Comparison of ENCODE assay signal across 12 cellular contexts in the genomic region with DNA sequence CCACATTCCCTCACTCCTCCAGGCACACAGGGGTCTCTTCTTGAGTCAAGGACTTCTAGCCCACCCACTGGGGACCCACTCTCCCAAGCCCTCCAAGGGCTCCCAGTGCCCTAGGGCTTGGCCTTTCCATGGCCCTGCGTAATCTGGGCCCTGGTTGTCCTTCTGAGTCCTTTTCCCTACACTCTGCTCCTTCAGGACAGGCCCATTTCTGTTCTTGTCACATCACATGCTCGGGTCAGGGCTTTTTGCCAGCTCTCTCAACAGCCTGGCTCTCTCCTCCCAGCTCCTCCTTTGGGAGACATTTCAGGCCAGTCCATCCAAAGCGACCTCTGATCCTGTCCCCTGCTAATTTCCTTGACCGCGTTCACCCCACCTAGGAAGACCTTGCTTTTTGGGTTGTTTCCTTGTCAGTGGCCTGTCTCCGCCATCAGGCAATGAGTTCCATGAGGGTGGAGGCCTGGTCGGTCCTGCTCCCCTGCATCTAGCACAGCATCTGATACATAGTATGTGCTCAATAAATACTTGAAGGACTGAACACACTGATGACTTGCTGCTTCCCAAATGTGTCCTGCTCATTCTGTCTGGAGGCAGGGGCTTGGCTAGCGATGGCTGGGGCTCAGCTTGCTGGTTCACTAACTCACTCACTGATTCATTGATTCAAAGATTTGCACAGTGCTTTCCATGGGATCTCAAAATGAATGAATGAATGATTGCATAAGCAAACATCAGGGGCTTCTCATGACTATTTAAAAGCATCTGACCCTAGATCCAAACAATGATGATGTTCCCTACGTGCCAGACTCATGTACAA. TPM values are rescaled to one million over a fixed set of nuclear protein-coding genes. Genes with fewer than 3 reads are reported as not detected.
DNase-seq lines count a peak whose midpoint lies in the region; ATAC-seq and TF ChIP-seq lines count a peak whose summit lies in the region.
"Had no signal": no experiment of that assay in that cellular context is flagged by ENCODE, and none has a peak within 500 bp of the region (broad histone marks: within the 10 kb centered on the region; RNA-seq: fewer than 3 reads in every experiment).

No MANE protein-coding gene starts in this region.

- POLR2A ChIA-PET in Panc1 (lab: Charles Lee), result no interaction called here

- H3K27ac ChIP-seq in Panc1 (ENCODE audit: low read length), result peak overlapping the region; percentile 82
- H3K27ac ChIP-seq in ascending aorta, result peak overlapping the region; percentile 25 to 50
- peak overlapping the region; percentile 18 for H3K27ac ChIP-seq in stomach smooth muscle (ENCODE audit: low read length)
- H3K27ac ChIP-seq: cardiac muscle cell, prostate gland had no signal

- no peak overlapping the region for H3K4me3 Mint-ChIP-seq in immature natural killer cell
- H3K4me3 Mint-ChIP-seq: CD8-positive, alpha-beta T cell had no signal

- H3K4me1 Mint-ChIP-seq in immature natural killer cell, result peaks cover 0 to 5% of the 10 kb centered on the region in 2 donors

- no peaks in the 10 kb centered on the region for H3K9me3 Mint-ChIP-seq in immature natural killer cell
- H3K9me3 Mint-ChIP-seq: CD8-positive, alpha-beta T cell had no signal

- intact Hi-C loops in Panc1 (cut with micrococcal nuclease; ENCODE audit: unreplicated experiment), result no loop called here
- intact Hi-C loops in ascending aorta (cut with DNase I), result no loop called here

- H3K36me3 Mint-ChIP-seq in immature natural killer cell, result peaks cover 9 to 34% (median 20%) of the 10 kb centered on the region in 3 donors

- peak overlapping the region; percentile 5 to 78 (median 46) for H3K27ac Mint-ChIP-seq in immature natural killer cell
- H3K27ac Mint-ChIP-seq: CD8-positive, alpha-beta T cell had no signal

- H3K36me3 ChIP-seq in Panc1 (ENCODE audit: control insufficient read depth, insufficient read depth, low read length) (peaks cover 4% of the 10 kb centered on the region), ascending aorta (peaks cover 89 to 94% of the 10 kb centered on the region in 2 donors), stomach smooth muscle (ENCODE audit: control insufficient read depth in 2 of 2, insufficient read depth in 2 of 2, low read length in 2 of 2) (peaks cover 14 to 39% of the 10 kb centered on the region in 2 donors)
- H3K36me3 ChIP-seq: cardiac muscle cell had no signal

- peaks cover 22% of the 10 kb centered on the region for H3K4me1 ChIP-seq in Panc1 (ENCODE audit: control insufficient read depth, insufficient read depth, low read length)
- H3K4me1 ChIP-seq in ascending aorta, result no peaks in the 10 kb centered on the region
- H3K4me1 ChIP-seq in stomach smooth muscle (ENCODE audit: control insufficient read depth, insufficient read depth, low read length), result no peaks in the 10 kb centered on the region
- H3K4me1 ChIP-seq: prostate gland had no signal

- in situ Hi-C loops in Panc1 (cut with HindIII; ENCODE audit: low pct_unique_long_range_greater_than_20kb, low sequenced_read_pairs), result no loop called here

- H3K4me3 ChIP-seq in Panc1 (ENCODE audit: low read depth in 2 of 2, low read length in 2 of 2), result no peak overlapping the region
- H3K4me3 ChIP-seq in ascending aorta, result no peak overlapping the region
- no peak overlapping the region for H3K4me3 ChIP-seq in stomach smooth muscle (ENCODE audit: low read length in 2 of 2)
- H3K4me3 ChIP-seq: cardiac muscle cell, prostate gland had no signal

- ATAC-seq in Panc1 (peak; percentile 36; the same call in 1 of the 2 replicates), HG03159 (IDR thresholded peaks at IDR 0.05; ENCODE audit: unreplicated experiment) (no peak)
- ATAC-seq: CD8-positive, alpha-beta T cell had no signal

- H3K27me3 ChIP-seq in Panc1 (ENCODE audit: control insufficient read depth, insufficient read depth, low read length), result no peaks in the 10 kb centered on the region
- H3K27me3 ChIP-seq in ascending aorta, result no peaks in the 10 kb centered on the region
- no peaks in the 10 kb centered on the region for H3K27me3 ChIP-seq in stomach smooth muscle (ENCODE audit: control insufficient read depth in 1 of 2, insufficient read depth in 2 of 2, low read length in 2 of 2)
- H3K27me3 ChIP-seq: cardiac muscle cell had no signal

- BruUV-seq in Panc1 (replicated peaks; lab: Mats Ljungman, UMichigan), result TSS peak; percentile 25

- no peak overlapping the region for H3K9ac ChIP-seq in stomach smooth muscle (ENCODE audit: low read length in 2 of 2)

- no peaks in the 10 kb centered on the region for H3K9me3 ChIP-seq in Panc1 (ENCODE audit: control insufficient read depth, insufficient read depth, low read depth, low read length)
- no peaks in the 10 kb centered on the region for H3K9me3 ChIP-seq in ascending aorta
- H3K9me3 ChIP-seq in stomach smooth muscle (ENCODE audit: control insufficient read depth in 2 of 2, low read length in 2 of 2), result no peaks in the 10 kb centered on the region
- H3K9me3 ChIP-seq: prostate gland had no signal

- peaks cover 0 to 4% (median 2%) of the 10 kb centered on the region in 3 donors for H3K27me3 Mint-ChIP-seq in immature natural killer cell (ENCODE audit: low read depth in 3 of 3)

- CTCF ChIA-PET in Panc1 (lab: Charles Lee), result no interaction called here

- TF ChIP-seq CTCF in Panc1 (IDR thresholded peaks at IDR 0.05), result no peak
- TF ChIP-seq CTCF in ascending aorta (IDR thresholded peaks at IDR 0.05), result no peak

- DNase-seq in Panc1 (ENCODE audit: low read depth, low spot score) (peak; percentile 45), ascending aorta (ENCODE audit: low spot score in 2 of 2) (no peak), immature natural killer cell (no peak), NCI-H1694 treated with DMSO at 0.1 percent for 48 hours (lab: John Stamatoyannopoulos, UW) (no peak), SIG-M5 treated with dmso at 0.1 percent for 504 hours (lab: John Stamatoyannopoulos, UW; ENCODE audit: unreplicated experiment) (no peak)
- DNase-seq: CD8-positive, alpha-beta T cell; NCI-H526; stimulated activated CD4-positive, alpha-beta T cell treated with anti-CD3 and anti-CD28 coated beads, Interleukin-2, amount 100 ng/mL, for 48 hours had no signal

RNA-seq across cellular contexts. Expression of a gene that starts 44.8 kb away (rescaled TPM):
- total RNA-seq in Panc1 (2021; ENCODE audit: unreplicated experiment) (113 TPM), ascending aorta (39.4 TPM)
- 143 TPM for polyA plus RNA-seq in Panc1 (2012; ENCODE audit: insufficient read length)
- polyA plus RNA-seq in immature natural killer cell, result 100 to 1,000 TPM in 1 of 3 donors, 10 to 100 TPM in 2; 70.3 to 116 (median 74.3) TPM

Comparison
In these comparisons a context has a peak if more than half of its experiments do, and no peak if none do; other contexts are left out.
1. H3K27ac ChIP-seq: peak in every context shown above with its lines; median percentile 82 in Panc1; 38 in ascending aorta; 18 in stomach smooth muscle.